20 cellular contexts compared by ENCODE assay signal in the genomic region with DNA sequence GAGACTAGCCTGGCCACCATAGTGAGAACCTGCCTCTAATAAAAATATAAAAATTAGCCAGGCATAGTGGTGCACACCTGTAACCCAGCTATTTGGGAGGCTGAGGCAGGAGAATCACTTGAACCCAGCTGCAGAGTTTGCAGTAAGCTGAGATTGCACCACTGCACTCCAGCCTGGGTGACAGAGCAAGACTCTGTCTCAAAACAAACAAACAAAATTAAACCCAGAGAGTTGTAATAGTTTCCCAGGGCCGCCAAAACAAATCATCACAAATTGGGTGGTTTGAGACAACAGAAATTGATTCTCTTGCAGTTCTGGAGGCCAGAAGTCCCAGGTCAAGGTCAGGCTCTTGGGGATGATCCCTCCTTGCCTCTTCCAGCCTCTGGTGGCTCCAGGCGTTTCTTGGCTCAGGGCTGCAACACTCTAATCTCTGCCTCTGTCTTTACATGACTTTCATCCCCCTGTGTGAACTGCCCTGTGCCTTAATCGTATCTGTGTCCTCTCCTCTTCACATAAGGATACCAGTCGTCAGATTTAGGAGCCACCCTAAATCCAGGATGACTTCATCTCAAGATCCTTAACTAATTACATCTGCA.
DNase-seq lines count a peak whose midpoint lies in the region; ATAC-seq and TF ChIP-seq lines count a peak whose summit lies in the region.
"Had no signal": no experiment of that assay in that cellular context is flagged by ENCODE, and none has a peak within 500 bp of the region (broad histone marks: within the 10 kb centered on the region; RNA-seq: fewer than 3 reads in every experiment).

No MANE protein-coding gene starts in this region.

- ATAC-seq in right lobe of liver (peak; percentile 19 to 76 (median 45)), GM19324 (IDR thresholded peaks at IDR 0.05; ENCODE audit: low FRiP score, unreplicated experiment) (no peak)
- ATAC-seq: K562 had no signal

- H3K27me3 ChIP-seq in adrenal gland = no peaks in the 10 kb centered on the region
- no peaks in the 10 kb centered on the region for H3K27me3 ChIP-seq in right lobe of liver
- H3K27me3 ChIP-seq: MG63 had no signal

- peak overlapping the region; percentile 75 for H3K27ac Mint-ChIP-seq in activated naive CD8-positive, alpha-beta T cell
- H3K27ac Mint-ChIP-seq in activated naive CD8-positive, alpha-beta T cell treated with anti-CD3 and anti-CD28 coated beads for 36 hours = no peak overlapping the region
- H3K27ac Mint-ChIP-seq: B cell, CD14-positive monocyte had no signal

- TF ChIP-seq CTCF in adrenal gland (IDR thresholded peaks at IDR 0.05) = no peak
- TF ChIP-seq CTCF in right lobe of liver (IDR thresholded peaks at IDR 0.05) = no peak

- H3K27me3 Mint-ChIP-seq in activated naive CD8-positive, alpha-beta T cell = no peaks in the 10 kb centered on the region
- no peaks in the 10 kb centered on the region for H3K27me3 Mint-ChIP-seq in activated naive CD8-positive, alpha-beta T cell treated with anti-CD3 and anti-CD28 coated beads for 36 hours
- H3K27me3 Mint-ChIP-seq: B cell had no signal

- H3K36me3 Mint-ChIP-seq in activated naive CD8-positive, alpha-beta T cell = peaks cover 2% of the 10 kb centered on the region
- H3K36me3 Mint-ChIP-seq in activated naive CD8-positive, alpha-beta T cell treated with anti-CD3 and anti-CD28 coated beads for 36 hours = no peaks in the 10 kb centered on the region

- intact Hi-C loops in adrenal gland (cut with DNase I) = no loop called here
- intact Hi-C loops in right lobe of liver (cut with DNase I) = no loop called here

- H3K4me3 ChIP-seq in adrenal gland (no peak overlapping the region), right lobe of liver (no peak overlapping the region)
- H3K4me3 ChIP-seq: K562, MG63, PC-9 had no signal

- 51 to 61% (median 55%) methylated on average over 4 of the region's 4 CpGs for WGBS in adrenal gland, 4 donors
- WGBS in right lobe of liver (ENCODE audit: insufficient coverage, low coverage, low lambda C conversion rate, missing lambda C conversion rate) = 50% methylated on average over 4 of the region's 4 CpGs

- no peak overlapping the region for H3K4me3 Mint-ChIP-seq in activated naive CD8-positive, alpha-beta T cell
- no peak overlapping the region for H3K4me3 Mint-ChIP-seq in activated naive CD8-positive, alpha-beta T cell treated with anti-CD3 and anti-CD28 coated beads for 36 hours
- H3K4me3 Mint-ChIP-seq: B cell, CD14-positive monocyte had no signal

- TF ChIP-seq POLR2A in adrenal gland (IDR thresholded peaks at IDR 0.05) = no peak
- no peak for TF ChIP-seq POLR2A in right lobe of liver (IDR thresholded peaks at IDR 0.05)

- H3K36me3 ChIP-seq in adrenal gland (replicated peaks in 1 of 2) = no peaks in the 10 kb centered on the region
- H3K36me3 ChIP-seq in right lobe of liver = no peaks in the 10 kb centered on the region
- H3K36me3 ChIP-seq: MG63 had no signal

- no peaks in the 10 kb centered on the region for H3K9me3 ChIP-seq in adrenal gland (replicated peaks in 1 of 3)
- H3K9me3 ChIP-seq in right lobe of liver = no peaks in the 10 kb centered on the region
- H3K9me3 ChIP-seq: MG63, SK-N-SH had no signal

- H3K4me1 Mint-ChIP-seq in activated naive CD8-positive, alpha-beta T cell (ENCODE audit: low read depth) = peaks cover 6% of the 10 kb centered on the region
- peaks cover 7% of the 10 kb centered on the region for H3K4me1 Mint-ChIP-seq in activated naive CD8-positive, alpha-beta T cell treated with anti-CD3 and anti-CD28 coated beads for 36 hours
- H3K4me1 Mint-ChIP-seq: B cell, CD14-positive monocyte had no signal

- no peaks in the 10 kb centered on the region for H3K9me3 Mint-ChIP-seq in activated naive CD8-positive, alpha-beta T cell (ENCODE audit: low read depth)
- no peaks in the 10 kb centered on the region for H3K9me3 Mint-ChIP-seq in activated naive CD8-positive, alpha-beta T cell treated with anti-CD3 and anti-CD28 coated beads for 36 hours
- H3K9me3 Mint-ChIP-seq: CD14-positive monocyte had no signal

- H3K4me1 ChIP-seq in adrenal gland (replicated peaks in 1 of 2) (peaks cover 0 to 13% of the 10 kb centered on the region in 2 donors), right lobe of liver (peaks cover 0 to 8% (median 0%) of the 10 kb centered on the region in 4 donors)

- no peak for DNase-seq in activated naive CD8-positive, alpha-beta T cell treated with anti-CD3 and anti-CD28 coated beads for 36 hours
- DNase-seq in adrenal gland = peak in 4 of 7 donors; percentile 33 to 43 (median 40)
- DNase-seq in right lobe of liver = no peak
- no peak for DNase-seq in AG08396 (ENCODE audit: low spot score)
- DNase-seq in NAMALWA (ENCODE audit: low spot score) = no peak
- DNase-seq: DMS79, MG63, NCI-H1048, NCI-H1417 treated with DMSO at 0.1 percent for 48 hours, NCI-H187, NCI-H69, PC-9, RPMI8226, SIG-M5, SK-N-SH had no signal

- H3K27ac ChIP-seq in adrenal gland (no peak overlapping the region), right lobe of liver (no peak overlapping the region)
- H3K27ac ChIP-seq: PC-9 had no signal

Comparison
In these comparisons a context has a peak if more than half of its experiments do, and no peak if none do; other contexts are left out.
1. DNase-seq: peak in adrenal gland (4 of 7); none in activated naive CD8-positive, alpha-beta T cell treated with anti-CD3 and anti-CD28 coated beads for 36 hours (single experiment), right lobe of liver (0 of 3), AG08396 (single experiment) and NAMALWA (single experiment).